In the genomic region with DNA sequence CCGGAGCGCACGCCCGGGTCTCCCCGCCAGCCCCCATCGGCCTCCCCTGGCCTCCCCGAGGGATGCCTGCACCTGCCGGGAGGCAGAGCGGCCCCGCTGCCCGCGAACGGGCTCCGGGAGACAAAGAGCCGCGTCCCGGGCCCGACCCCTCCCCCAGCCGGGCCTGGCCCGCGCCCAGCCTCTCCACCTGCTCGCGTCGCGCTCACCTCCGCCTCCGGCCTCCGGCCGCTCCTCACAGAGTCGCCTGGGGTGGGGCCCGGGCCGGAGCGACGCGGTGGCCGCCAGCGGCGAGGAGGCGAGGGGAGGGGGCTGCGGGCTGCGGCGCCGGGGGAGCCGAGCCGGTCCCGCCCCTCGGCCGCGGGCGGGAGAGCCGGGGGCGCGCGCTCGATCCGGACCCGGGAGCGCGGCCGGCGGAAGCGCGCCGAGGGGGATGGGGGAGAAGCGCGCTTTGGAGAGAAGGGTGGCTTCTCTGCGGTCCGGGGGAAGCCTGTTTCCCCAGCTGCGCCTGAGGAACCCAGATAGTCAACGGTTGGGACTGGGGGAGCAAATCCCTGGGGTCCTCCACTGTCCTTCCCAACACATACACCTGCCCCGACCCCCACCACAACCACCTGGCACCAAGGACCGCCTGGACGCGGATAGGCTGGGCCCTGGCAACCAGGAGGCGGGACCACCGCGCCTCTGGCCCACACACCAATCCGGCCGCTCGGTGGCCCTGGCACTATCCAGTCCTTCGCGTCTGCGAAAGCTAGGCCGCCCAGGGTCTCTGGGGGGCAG, we compare ENCODE assay signal across 1 cellular context.
TF ChIP-seq lines count a peak whose summit lies in the region.

PRR36 (minus strand) TSS at position 311 of the 777 bp plus-strand sequence. CDS start 701 bp downstream, outside the sequence.

TF ChIP-seq in neural cell, 6 proteins besides CTCF, POLR2A, EP300 and RAD21 (continued from another document):
- TF ChIP-seq REST (IDR thresholded peaks at IDR 0.05; ENCODE audit: borderline replicate concordance) (peak; percentile 61), SMC3 (conservative IDR thresholded peaks at IDR 0.05; ENCODE audit: poor library complexity) (peak; percentile 27), MXI1 (conservative IDR thresholded peaks at IDR 0.05; ENCODE audit: poor library complexity, severe bottlenecking) (peak; percentile 44), EZH2 (IDR thresholded peaks at IDR 0.05; ENCODE audit: borderline replicate concordance, insufficient read depth, low read length, poor library complexity, severe bottlenecking) (no peak)
